ENCODE assay signal across 9 cellular contexts in the genomic region with DNA sequence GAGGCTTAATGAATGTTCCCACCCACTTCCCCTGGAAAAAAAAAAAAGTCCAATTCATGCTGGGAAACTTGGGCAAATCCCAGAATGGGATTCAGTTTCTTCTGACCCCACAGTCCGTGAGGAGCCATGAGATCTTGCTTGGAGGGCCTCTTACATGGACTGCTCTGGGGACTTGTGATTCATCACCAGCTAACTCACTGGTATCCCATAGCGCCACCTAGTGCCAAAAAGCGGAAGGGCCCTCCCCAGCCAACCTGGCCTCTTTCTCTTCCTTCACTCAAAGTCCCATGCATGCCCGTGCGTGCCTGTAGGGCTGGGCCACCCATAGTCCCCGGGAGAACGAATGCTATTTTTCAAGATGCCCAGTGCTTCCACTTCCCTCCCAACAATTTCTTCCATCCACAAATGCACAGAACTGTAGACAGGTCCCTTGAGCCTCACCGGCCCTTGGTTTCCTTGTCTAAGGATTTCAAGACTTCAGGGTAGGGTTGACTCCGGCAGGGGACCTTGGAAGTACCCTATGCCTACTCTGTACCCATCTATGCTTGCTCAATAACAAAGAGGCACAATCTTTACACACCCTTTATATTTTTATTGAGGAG. TPM values are rescaled to one million over a fixed set of nuclear protein-coding genes. Genes with fewer than 3 reads are reported as not detected.
DNase-seq lines count a peak whose midpoint lies in the region; ATAC-seq and TF ChIP-seq lines count a peak whose summit lies in the region.
"Had no signal": no experiment of that assay in that cellular context is flagged by ENCODE, and none has a peak within 500 bp of the region (broad histone marks: within the 10 kb centered on the region; RNA-seq: fewer than 3 reads in every experiment).

No MANE protein-coding gene starts in this region.

- no peaks in the 10 kb centered on the region for H3K36me3 ChIP-seq in OCI-LY3 (replicated peaks; ENCODE audit: low read depth, low read length)

- peaks cover 8 to 18% (median 15%) of the 10 kb centered on the region in 3 donors for H3K4me1 Mint-ChIP-seq in naive B cell

- H3K4me2 ChIP-seq in OCI-LY3 (ENCODE audit: low read length) = no peak overlapping the region

- no peaks in the 10 kb centered on the region for H3K9me3 ChIP-seq in OCI-LY3 (ENCODE audit: insufficient read depth, low read length)

- TF ChIP-seq CTCF in OCI-LY3 (IDR thresholded peaks at IDR 0.05; ENCODE audit: low read depth, low read length) = peak; percentile 69

- H3K79me2 ChIP-seq in OCI-LY3 (ENCODE audit: low read length) = no peaks in the 10 kb centered on the region

- H3K36me3 Mint-ChIP-seq in naive B cell = no peaks in the 10 kb centered on the region
- H3K36me3 Mint-ChIP-seq: activated naive CD8-positive, alpha-beta T cell had no signal

- H3K9ac ChIP-seq in OCI-LY3 (ENCODE audit: low read length) = no peak overlapping the region

- DNase-seq in COLO668 (lab: John Stamatoyannopoulos, UW; ENCODE audit: unreplicated experiment) = peak; percentile 58
- peak; percentile 78 for DNase-seq in HuH-7.5 (ENCODE audit: low spot score)
- DNase-seq in activated T-cell treated with anti-CD3 and anti-CD28 coated beads for 1 hour (ENCODE audit: low read depth) = peak; percentile 76
- DNase-seq in naive B cell = peak; percentile 70
- peak; percentile 45 to 55 for DNase-seq in stimulated activated CD8-positive, alpha-beta memory T cell treated with anti-CD3 and anti-CD28 coated beads, Interleukin-7, amount 100 ng/mL, for 48 hours (ENCODE audit: extremely low read depth in 1 of 2, low read depth in 1 of 2)

- ATAC-seq in GM19463 (IDR thresholded peaks at IDR 0.05; ENCODE audit: unreplicated experiment) (peak; percentile 78), esophagus mucosa (peak; percentile 88), naive B cell (ENCODE audit: low read depth in 2 of 2) (peak; percentile 66 to 81)

- H3K27me3 ChIP-seq in OCI-LY3 (ENCODE audit: low read depth, low read length) = 0 out of 2 replicates have a peak, but pooled peaks cover 4% of the 10 kb centered on the region

- no peak overlapping the region for H3K27ac ChIP-seq in OCI-LY3 (ENCODE audit: low read length)

- no peak overlapping the region for H3K27ac Mint-ChIP-seq in naive B cell
- H3K27ac Mint-ChIP-seq: activated naive CD8-positive, alpha-beta T cell had no signal

- H3K27me3 Mint-ChIP-seq in naive B cell = peaks cover 21 to 55% (median 24%) of the 10 kb centered on the region in 3 donors

- H3K4me3 ChIP-seq in OCI-LY3 (ENCODE audit: low read length) = no peak overlapping the region

- no peak overlapping the region; the same call in 1 of the 2 replicates for H2AFZ ChIP-seq in OCI-LY3 (ENCODE audit: low read depth, low read length)

- H3K9me3 Mint-ChIP-seq in naive B cell = peaks cover 0 to 3% (median 0%) of the 10 kb centered on the region in 7 donors

- peaks cover 9% of the 10 kb centered on the region for H3K4me1 ChIP-seq in OCI-LY3 (ENCODE audit: low read length)

- no peak overlapping the region for H3K4me3 Mint-ChIP-seq in naive B cell
- H3K4me3 Mint-ChIP-seq: activated naive CD8-positive, alpha-beta T cell had no signal

- H4K20me1 ChIP-seq in OCI-LY3 (ENCODE audit: insufficient read depth, low read length) = no peaks in the 10 kb centered on the region

RNA-seq across cellular contexts. Expression of gene RTL5, which starts 5.1 kb away (rescaled TPM):
- 0.20 TPM for total RNA-seq in esophagus mucosa
- under 1 TPM in 2 of 6 donors, not detected in 4; 0.12 to 0.17 TPM for polyA plus RNA-seq in naive B cell (ENCODE audit: low read depth in 6 of 6)

RNA-seq across cellular contexts. Expression of gene PIN4, which starts 54.9 kb away (rescaled TPM):
- total RNA-seq in esophagus mucosa = 7.1 TPM
- 10 to 100 TPM; 26.0 to 44.6 (median 35.6) TPM for polyA plus RNA-seq in naive B cell (ENCODE audit: low read depth in 6 of 6)
